10 cellular contexts compared by ENCODE assay signal in the genomic region with DNA sequence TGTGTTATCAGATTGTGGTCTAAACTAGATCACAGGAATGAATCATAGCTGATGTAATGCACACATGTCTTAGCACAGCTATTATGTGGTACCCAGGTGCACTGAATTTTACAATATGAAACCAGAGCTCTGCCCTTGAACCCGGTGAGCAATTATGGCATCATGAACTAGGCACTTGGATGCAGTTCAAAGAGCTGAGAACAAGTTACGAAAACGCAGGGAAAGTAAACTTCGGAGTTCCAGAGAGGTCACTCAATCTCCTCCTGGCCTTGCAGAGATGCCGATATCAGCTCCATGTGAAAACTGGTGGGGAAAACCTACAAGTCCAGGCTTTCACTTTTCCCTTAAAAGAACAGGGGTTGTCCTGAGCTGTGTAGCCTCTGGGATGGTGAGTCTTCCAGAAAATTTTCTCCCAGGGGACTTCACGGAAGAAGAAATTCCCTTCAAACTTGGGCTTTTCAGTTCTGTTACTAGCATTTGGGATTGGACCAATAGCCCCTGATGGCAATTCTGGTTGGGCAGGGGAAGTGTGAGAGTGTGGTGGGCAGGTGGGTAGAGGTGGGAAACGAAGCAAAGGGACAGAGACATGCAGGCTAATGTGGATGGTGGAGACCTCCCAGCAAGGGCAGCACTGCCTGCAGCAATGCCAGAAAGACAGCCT.
A peak's percentile ranks its signal among the peaks of the same experiment; 100 is the strongest.
DNase-seq lines count a peak whose midpoint lies in the region; TF ChIP-seq lines count a peak whose summit lies in the region.
"Had no signal": no experiment of that assay in that cellular context is flagged by ENCODE, and none has a peak within 500 bp of the region (broad histone marks: within the 10 kb centered on the region; RNA-seq: fewer than 3 reads in every experiment).

No MANE protein-coding gene starts in this region.

- H3K4me1 ChIP-seq in Karpas-422 (ENCODE audit: low read length): peaks cover 5% of the 10 kb centered on the region
- peaks cover 2% of the 10 kb centered on the region for H3K4me1 ChIP-seq in mesendoderm (ENCODE audit: control insufficient read depth, low read depth, low read length)
- peaks cover 6% of the 10 kb centered on the region for H3K4me1 ChIP-seq in HAP-1

- no peaks in the 10 kb centered on the region for H3K9me2 ChIP-seq in Karpas-422 (replicated peaks; ENCODE audit: insufficient read depth, low read length)

- H3K4me2 ChIP-seq in Karpas-422 (ENCODE audit: low read depth, low read length, poor library complexity, severe bottlenecking): no peak overlapping the region
- no peak overlapping the region for H3K4me2 ChIP-seq in mesendoderm (ENCODE audit: low read length)

- H3K79me1 ChIP-seq in mesendoderm (ENCODE audit: low read length): no peaks in the 10 kb centered on the region

- H3K27me3 ChIP-seq in Karpas-422 (ENCODE audit: low read length): no peaks in the 10 kb centered on the region
- H3K27me3 ChIP-seq in mesendoderm (ENCODE audit: insufficient read depth, low read length, poor library complexity): no peaks in the 10 kb centered on the region
- no peaks in the 10 kb centered on the region for H3K27me3 ChIP-seq in HAP-1 (ENCODE audit: low read depth)
- H3K27me3 ChIP-seq: esophagus muscularis mucosa had no signal

- H2AK5ac ChIP-seq in mesendoderm (ENCODE audit: low read length): no peak overlapping the region

- H2AFZ ChIP-seq in Karpas-422 (ENCODE audit: low read length): no peak overlapping the region

- 0 out of 2 replicates have a peak overlapping the region, but pooled peaks have one; percentile 15 for H3K4me3 ChIP-seq in Karpas-422 (ENCODE audit: low read length)
- H3K4me3 ChIP-seq in astrocyte of the cerebellum (ENCODE audit: low read depth, low read length): no peak overlapping the region
- H3K4me3 ChIP-seq in mesendoderm (ENCODE audit: low read length): no peak overlapping the region
- no peak overlapping the region for H3K4me3 ChIP-seq in HAP-1

- H3K9me3 ChIP-seq in Karpas-422 (ENCODE audit: low read length): no peaks in the 10 kb centered on the region
- H3K9me3 ChIP-seq in HAP-1: no peaks in the 10 kb centered on the region; the same call in 1 of the 2 replicates
- H3K9me3 ChIP-seq: esophagus muscularis mucosa had no signal

- H3K23ac ChIP-seq in mesendoderm (ENCODE audit: low read length): no peak overlapping the region

- no peak overlapping the region for H2BK5ac ChIP-seq in mesendoderm (ENCODE audit: low read length)

- no peak for TF ChIP-seq CTCF in astrocyte of the cerebellum (IDR thresholded peaks at IDR 0.05; ENCODE audit: low read depth, low read length, missing control alignments)

- POLR2A ChIA-PET in activated CD4-positive, alpha-beta T cell treated with anti-CD3 and anti-CD28 coated beads, Interleukin-2, amount 10 ng/mL, durations not matched to agents 7 days and 5 days (lab: Charles Lee): no interaction called here

- H4K5ac ChIP-seq in mesendoderm (ENCODE audit: low read length): no peak overlapping the region

- no CpG with 5 or more reads among the region's 7 CpGs for WGBS in mesendoderm (ENCODE audit: extremely low coverage, insufficient coverage, low lambda C conversion rate)

- peak; percentile 92 for DNase-seq in EL
- DNase-seq in Karpas-422: no peak
- peak; percentile 71 for DNase-seq in astrocyte of the cerebellum (ENCODE audit: low read depth)
- no peak for DNase-seq in mesendoderm
- DNase-seq in HAP-1 (ENCODE audit: low spot score in 2 of 2): no peak
- DNase-seq in activated CD4-positive, alpha-beta T cell treated with anti-CD3 and anti-CD28 coated beads, Interleukin-2, amount 50 U/mL, for 4 hours: no peak
- no peak for DNase-seq in activated T-helper 1 cell treated with anti-CD3 and anti-CD28 coated beads, Interleukin-12 subunit alpha, Interleukin-12 subunit beta, Interleukin-2, Interleukin-4 antibody, amounts not matched to agents 30 ng/mL and 10 ng/mL and 1 ng/mL, durations not matched to agents 14 hours and 24 hours and 36 hours (ENCODE audit: low spot score)
- no peak for DNase-seq in activated CD4-positive, alpha-beta T cell treated with anti-CD3 and anti-CD28 coated beads, Interleukin-2, amount 10 ng/mL, durations not matched to agents 7 days and 5 days

- no peak overlapping the region for H3K9ac ChIP-seq in Karpas-422 (ENCODE audit: low read length)
- H3K9ac ChIP-seq in mesendoderm (ENCODE audit: low read length): no peak overlapping the region

- intact Hi-C loops in activated T-helper 1 cell treated with anti-CD3 and anti-CD28 coated beads, Interleukin-12 subunit alpha, Interleukin-12 subunit beta, Interleukin-2, Interleukin-4 antibody, amounts not matched to agents 30 ng/mL and 10 ng/mL and 1 ng/mL, durations not matched to agents 14 hours and 24 hours and 36 hours (cut with micrococcal nuclease): no loop called here

- no peak overlapping the region for H3K56ac ChIP-seq in mesendoderm (ENCODE audit: low read length)

- H3K27ac ChIP-seq in Karpas-422 (ENCODE audit: low read length) (no peak overlapping the region), mesendoderm (ENCODE audit: low read depth, low read length) (no peak overlapping the region)
- H3K27ac ChIP-seq: VCaP had no signal

- no peaks in the 10 kb centered on the region for H4K20me1 ChIP-seq in Karpas-422 (ENCODE audit: insufficient read depth, low read depth, low read length)

- no peaks in the 10 kb centered on the region for H3K9me3 Mint-ChIP-seq in activated T-helper 1 cell treated with anti-CD3 and anti-CD28 coated beads, Interleukin-12 subunit alpha, Interleukin-12 subunit beta, Interleukin-2, Interleukin-4 antibody, amounts not matched to agents 30 ng/mL and 10 ng/mL and 1 ng/mL, durations not matched to agents 14 hours and 24 hours and 36 hours
- H3K9me3 Mint-ChIP-seq in activated CD4-positive, alpha-beta T cell treated with anti-CD3 and anti-CD28 coated beads, Interleukin-2, amount 10 ng/mL, durations not matched to agents 7 days and 5 days: no peaks in the 10 kb centered on the region

- CTCF ChIA-PET in activated CD4-positive, alpha-beta T cell treated with anti-CD3 and anti-CD28 coated beads, Interleukin-2, amount 10 ng/mL, durations not matched to agents 7 days and 5 days (lab: Charles Lee): interaction anchor here (1.2 kb wide), 1 partner anchor 40 kb away, joined by 3 read pairs; no protein-coding TSS in a partner anchor

- H2BK15ac ChIP-seq in mesendoderm (replicated peaks; ENCODE audit: low read depth): no peak overlapping the region

- H2BK120ac ChIP-seq in mesendoderm (ENCODE audit: low read depth, low read length): no peak overlapping the region

- H3K4me1 Mint-ChIP-seq in activated T-helper 1 cell treated with anti-CD3 and anti-CD28 coated beads, Interleukin-12 subunit alpha, Interleukin-12 subunit beta, Interleukin-2, Interleukin-4 antibody, amounts not matched to agents 30 ng/mL and 10 ng/mL and 1 ng/mL, durations not matched to agents 14 hours and 24 hours and 36 hours (ENCODE audit: low read depth): no peaks in the 10 kb centered on the region
- H3K4me1 Mint-ChIP-seq in activated CD4-positive, alpha-beta T cell treated with anti-CD3 and anti-CD28 coated beads, Interleukin-2, amount 10 ng/mL, durations not matched to agents 7 days and 5 days: peaks cover 6% of the 10 kb centered on the region

- H3K36me3 Mint-ChIP-seq in activated T-helper 1 cell treated with anti-CD3 and anti-CD28 coated beads, Interleukin-12 subunit alpha, Interleukin-12 subunit beta, Interleukin-2, Interleukin-4 antibody, amounts not matched to agents 30 ng/mL and 10 ng/mL and 1 ng/mL, durations not matched to agents 14 hours and 24 hours and 36 hours (ENCODE audit: low read depth): no peaks in the 10 kb centered on the region
- no peaks in the 10 kb centered on the region for H3K36me3 Mint-ChIP-seq in activated CD4-positive, alpha-beta T cell treated with anti-CD3 and anti-CD28 coated beads, Interleukin-2, amount 10 ng/mL, durations not matched to agents 7 days and 5 days (ENCODE audit: low read depth)

- H4K8ac ChIP-seq in mesendoderm (ENCODE audit: low read depth, low read length): no peak overlapping the region

- in situ Hi-C loops in astrocyte of the cerebellum (cut with HindIII; ENCODE audit: low sequenced_read_pairs): no loop called here
- in situ Hi-C loops in HAP-1 (cut with MboI; ENCODE audit: low sequenced_read_pairs): no loop called here

- H3K36me3 ChIP-seq in Karpas-422 (ENCODE audit: insufficient read depth, low read length): no peaks in the 10 kb centered on the region
- no peaks in the 10 kb centered on the region for H3K36me3 ChIP-seq in mesendoderm (ENCODE audit: control insufficient read depth, insufficient read depth, low read length)
- no peaks in the 10 kb centered on the region for H3K36me3 ChIP-seq in HAP-1 (replicated peaks)
- H3K36me3 ChIP-seq: esophagus muscularis mucosa had no signal

- no peak overlapping the region for H3K4me3 Mint-ChIP-seq in activated T-helper 1 cell treated with anti-CD3 and anti-CD28 coated beads, Interleukin-12 subunit alpha, Interleukin-12 subunit beta, Interleukin-2, Interleukin-4 antibody, amounts not matched to agents 30 ng/mL and 10 ng/mL and 1 ng/mL, durations not matched to agents 14 hours and 24 hours and 36 hours
- H3K4me3 Mint-ChIP-seq in activated CD4-positive, alpha-beta T cell treated with anti-CD3 and anti-CD28 coated beads, Interleukin-2, amount 10 ng/mL, durations not matched to agents 7 days and 5 days: no peak overlapping the region

- H3K4ac ChIP-seq in mesendoderm (ENCODE audit: low read depth, low read length): no peak overlapping the region

- H3K18ac ChIP-seq in mesendoderm (ENCODE audit: low read length): peak overlapping the region; percentile 4

- H3K27me3 Mint-ChIP-seq in activated T-helper 1 cell treated with anti-CD3 and anti-CD28 coated beads, Interleukin-12 subunit alpha, Interleukin-12 subunit beta, Interleukin-2, Interleukin-4 antibody, amounts not matched to agents 30 ng/mL and 10 ng/mL and 1 ng/mL, durations not matched to agents 14 hours and 24 hours and 36 hours (ENCODE audit: insufficient read depth): peaks cover 4% of the 10 kb centered on the region
- peaks cover 7% of the 10 kb centered on the region for H3K27me3 Mint-ChIP-seq in activated CD4-positive, alpha-beta T cell treated with anti-CD3 and anti-CD28 coated beads, Interleukin-2, amount 10 ng/mL, durations not matched to agents 7 days and 5 days

- no peaks in the 10 kb centered on the region for H3K79me2 ChIP-seq in Karpas-422 (ENCODE audit: low read length)
- no peaks in the 10 kb centered on the region for H3K79me2 ChIP-seq in mesendoderm (ENCODE audit: control insufficient read depth, insufficient read depth, low read length)

- H3K27ac Mint-ChIP-seq in activated T-helper 1 cell treated with anti-CD3 and anti-CD28 coated beads, Interleukin-12 subunit alpha, Interleukin-12 subunit beta, Interleukin-2, Interleukin-4 antibody, amounts not matched to agents 30 ng/mL and 10 ng/mL and 1 ng/mL, durations not matched to agents 14 hours and 24 hours and 36 hours: no peak overlapping the region
- H3K27ac Mint-ChIP-seq in activated CD4-positive, alpha-beta T cell treated with anti-CD3 and anti-CD28 coated beads, Interleukin-2, amount 10 ng/mL, durations not matched to agents 7 days and 5 days: no peak overlapping the region

Comparison
In these comparisons a context has a peak if more than half of its experiments do, and no peak if none do; other contexts are left out.
1. DNase-seq: peak in EL (single experiment) and astrocyte of the cerebellum (single experiment); none in Karpas-422 (single experiment), mesendoderm (single experiment), HAP-1 (0 of 2), activated CD4-positive, alpha-beta T cell treated with anti-CD3 and anti-CD28 coated beads, Interleukin-2, amount 50 U/mL, for 4 hours (0 of 2), activated T-helper 1 cell treated with anti-CD3 and anti-CD28 coated beads, Interleukin-12 subunit alpha, Interleukin-12 subunit beta, Interleukin-2, Interleukin-4 antibody, amounts not matched to agents 30 ng/mL and 10 ng/mL and 1 ng/mL, durations not matched to agents 14 hours and 24 hours and 36 hours (single experiment) and activated CD4-positive, alpha-beta T cell treated with anti-CD3 and anti-CD28 coated beads, Interleukin-2, amount 10 ng/mL, durations not matched to agents 7 days and 5 days (single experiment).